In the genomic region with DNA sequence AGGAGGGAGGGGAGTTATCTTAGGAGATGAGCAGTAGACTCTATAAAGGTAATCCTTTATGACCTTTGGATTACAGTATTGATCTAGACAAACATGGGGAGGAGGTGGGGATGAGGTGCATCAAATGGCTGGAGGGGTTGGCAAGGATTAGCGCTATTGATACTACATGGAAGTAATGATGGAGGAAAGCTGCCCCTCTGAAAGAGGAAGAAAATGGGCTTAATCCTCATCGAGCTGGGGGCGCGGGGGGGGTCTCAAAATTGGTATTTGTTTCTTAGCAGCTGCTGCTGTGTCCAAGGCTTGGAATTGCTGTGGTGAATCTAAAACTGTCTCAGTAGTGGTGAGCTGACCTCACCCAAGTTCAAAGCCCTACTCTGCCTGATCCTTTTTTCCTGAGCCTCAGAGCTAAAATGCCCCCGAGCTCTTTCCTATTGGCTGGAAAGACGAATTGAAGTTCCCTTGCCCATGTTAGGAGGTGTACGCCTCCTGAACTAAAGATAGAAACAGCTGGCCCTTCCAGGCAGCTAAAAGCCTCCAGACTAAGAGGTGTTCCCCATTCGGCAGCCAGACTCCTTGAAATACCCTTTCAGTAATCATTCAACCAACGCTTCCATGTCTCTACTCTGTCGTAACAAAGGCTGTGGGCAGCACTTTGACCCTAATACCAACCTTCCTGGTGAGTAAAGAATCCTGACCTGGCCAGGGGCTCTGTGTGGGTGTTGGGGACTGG, we compare ENCODE assay signal across 1 cellular context.
TF ChIP-seq lines count a peak whose summit lies in the region.

A gene (plus strand): TSS at position 556 of the 730 bp plus-strand sequence. CDS start 57 bp downstream, at position 613.

TF ChIP-seq in IMR-90, 13 proteins besides CTCF, POLR2A, EP300 and RAD21 (continued from another document):
- no peak for TF ChIP-seq MAFK (IDR thresholded peaks at IDR 0.05; ENCODE audit: low read depth, low read length)
- TF ChIP-seq FOS (IDR thresholded peaks at IDR 0.05; ENCODE audit: low read depth, low read length) = no peak
- TF ChIP-seq SMC3 (IDR thresholded peaks at IDR 0.05; ENCODE audit: low read depth, low read length) = no peak
- no peak for TF ChIP-seq CEBPB (IDR thresholded peaks at IDR 0.05; ENCODE audit: low read depth, low read length)
- TF ChIP-seq BHLHE40 (IDR thresholded peaks at IDR 0.05; ENCODE audit: low read depth, low read length) = no peak
- TF ChIP-seq, protein P1, sequence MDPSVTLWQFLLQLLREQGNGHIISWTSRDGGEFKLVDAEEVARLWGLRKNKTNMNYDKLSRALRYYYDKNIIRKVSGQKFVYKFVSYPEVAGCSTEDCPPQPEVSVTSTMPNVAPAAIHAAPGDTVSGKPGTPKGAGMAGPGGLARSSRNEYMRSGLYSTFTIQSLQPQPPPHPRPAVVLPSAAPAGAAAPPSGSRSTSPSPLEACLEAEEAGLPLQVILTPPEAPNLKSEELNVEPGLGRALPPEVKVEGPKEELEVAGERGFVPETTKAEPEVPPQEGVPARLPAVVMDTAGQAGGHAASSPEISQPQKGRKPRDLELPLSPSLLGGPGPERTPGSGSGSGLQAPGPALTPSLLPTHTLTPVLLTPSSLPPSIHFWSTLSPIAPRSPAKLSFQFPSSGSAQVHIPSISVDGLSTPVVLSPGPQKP (IDR thresholded peaks at IDR 0.05; ENCODE audit: borderline replicate concordance, low read depth, low read length) = no peak
- no peak for TF ChIP-seq CHD1 (IDR thresholded peaks at IDR 0.05; ENCODE audit: low read depth, low read length)
- no peak for TF ChIP-seq MXI1 (IDR thresholded peaks at IDR 0.05; ENCODE audit: borderline replicate concordance, low read depth, low read length)
- TF ChIP-seq MAZ (IDR thresholded peaks at IDR 0.05; ENCODE audit: borderline replicate concordance, low read depth, low read length) = no peak
- TF ChIP-seq, protein P2, sequence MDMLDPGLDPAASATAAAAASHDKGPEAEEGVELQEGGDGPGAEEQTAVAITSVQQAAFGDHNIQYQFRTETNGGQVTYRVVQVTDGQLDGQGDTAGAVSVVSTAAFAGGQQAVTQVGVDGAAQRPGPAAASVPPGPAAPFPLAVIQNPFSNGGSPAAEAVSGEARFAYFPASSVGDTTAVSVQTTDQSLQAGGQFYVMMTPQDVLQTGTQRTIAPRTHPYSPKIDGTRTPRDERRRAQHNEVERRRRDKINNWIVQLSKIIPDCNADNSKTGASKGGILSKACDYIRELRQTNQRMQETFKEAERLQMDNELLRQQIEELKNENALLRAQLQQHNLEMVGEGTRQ (IDR thresholded peaks at IDR 0.05; ENCODE audit: low read depth, low read length) = no peak
- no peak for TF ChIP-seq RFX5 (IDR thresholded peaks at IDR 0.05; ENCODE audit: low read depth, low read length)
- no peak for TF ChIP-seq NFE2L2 (IDR thresholded peaks at IDR 0.05; ENCODE audit: low read depth, low read length)
TF ChIP-seq in IMR-90: peak in this region for 0.
